In genomic region chr18:3248670-3249359, GRCh38 we compare ENCODE assay signal across 8 cellular contexts. TPM values are rescaled to one million over a fixed set of nuclear protein-coding genes. Genes with fewer than 3 reads are reported as not detected.
DNase-seq lines count a peak whose midpoint lies in the region; ATAC-seq and TF ChIP-seq lines count a peak whose summit lies in the region.

No MANE protein-coding gene starts in this region.

- peak overlapping the region; percentile 78 for H3K4me3 Mint-ChIP-seq in Caco-2 (ENCODE audit: unreplicated experiment)
- H3K4me3 Mint-ChIP-seq in T-helper 17 cell: peak overlapping the region; percentile 94

- H3K14ac ChIP-seq in trophoblast cell (ENCODE audit: low read length): no peak overlapping the region

- ATAC-seq in T-helper 17 cell: no peak
- no peak for ATAC-seq in HG03457 (IDR thresholded peaks at IDR 0.05; ENCODE audit: unreplicated experiment)

- H3K27ac Mint-ChIP-seq in Caco-2 (ENCODE audit: unreplicated experiment): peak overlapping the region; percentile 98
- H3K27ac Mint-ChIP-seq in T-helper 17 cell: peak overlapping the region; percentile 95

- no peak overlapping the region for H2BK5ac ChIP-seq in trophoblast cell (ENCODE audit: low read depth, low read length, poor library complexity)

- H3K36me3 Mint-ChIP-seq in Caco-2 (ENCODE audit: insufficient read depth, unreplicated experiment) (peaks cover 49% of the 10 kb centered on the region), T-helper 17 cell (ENCODE audit: low read depth) (peaks cover 9% of the 10 kb centered on the region)

- H3K4ac ChIP-seq in trophoblast cell (ENCODE audit: low read depth, low read length): peak overlapping the region; percentile 84

- H3K4me2 ChIP-seq in trophoblast cell (ENCODE audit: low read length): peak overlapping the region; percentile 76

- H4K8ac ChIP-seq in trophoblast cell (ENCODE audit: low read depth, low read length): no peak overlapping the region

- H3K4me1 Mint-ChIP-seq in Caco-2 (ENCODE audit: low read depth, unreplicated experiment) (peaks cover 28% of the 10 kb centered on the region), T-helper 17 cell (peaks cover 49% of the 10 kb centered on the region)

- CTCF ChIA-PET in Caco-2 (lab: Charles Lee): no interaction called here

- TF ChIP-seq CTCF in Caco-2 (IDR thresholded peaks at IDR 0.05; ENCODE audit: insufficient read depth in 1 of 2, low read depth in 1 of 2, low read length in 1 of 2, severe bottlenecking in 1 of 2, unreplicated experiment in 1 of 2): no peak
- TF ChIP-seq CTCF in HFF-Myc (IDR thresholded peaks at IDR 0.05; ENCODE audit: low read depth, low read length, missing control alignments): no peak
- TF ChIP-seq CTCF in esophagus squamous epithelium (IDR thresholded peaks at IDR 0.05): no peak

- H3K23ac ChIP-seq in trophoblast cell (ENCODE audit: low read length): no peak overlapping the region

- H2BK12ac ChIP-seq in trophoblast cell (ENCODE audit: low read length): no peak overlapping the region

- no peak overlapping the region for H4K12ac ChIP-seq in trophoblast cell (ENCODE audit: low read depth, low read length)

- intact Hi-C loops in Caco-2 (cut with micrococcal nuclease; ENCODE audit: unreplicated experiment) (loop anchor here (5.0 kb wide), 3 partner anchors 142 to 482 kb away; partner anchors contain the start of gene EMILIN2), esophagus squamous epithelium (cut with DNase I) (loop anchor here (10.0 kb wide), 1 partner anchor 94 kb away; no protein-coding TSS in a partner anchor)

- H3K79me1 ChIP-seq in trophoblast cell (ENCODE audit: low read length): peaks cover 17% of the 10 kb centered on the region

- H3K9ac ChIP-seq in trophoblast cell (ENCODE audit: low read length): peak overlapping the region; percentile 48

- no peak overlapping the region for H4K91ac ChIP-seq in trophoblast cell (ENCODE audit: low read depth, low read length)

- TF ChIP-seq POLR2A in esophagus squamous epithelium (IDR thresholded peaks at IDR 0.05): peak in 1 of 4 donors; percentile 54

- H3K4me1 ChIP-seq in Caco-2 (peaks cover 40% of the 10 kb centered on the region), esophagus squamous epithelium (peaks cover 5 to 76% (median 36%) of the 10 kb centered on the region in 3 donors), trophoblast cell (ENCODE audit: control insufficient read depth in 1 of 2, insufficient read depth in 2 of 2, low read length in 2 of 2) (peaks cover 2 to 5% of the 10 kb centered on the region in 2 experiments)

- H3K36me3 ChIP-seq in Caco-2 (ENCODE audit: control insufficient read depth, insufficient read depth, low read length): no peaks in the 10 kb centered on the region
- H3K36me3 ChIP-seq in esophagus squamous epithelium: peaks cover 0 to 16% (median 8%) of the 10 kb centered on the region in 3 donors
- H3K36me3 ChIP-seq in trophoblast cell (ENCODE audit: control insufficient read depth in 1 of 2, insufficient read depth in 2 of 2, low read length in 2 of 2): peaks cover 0 to 8% of the 10 kb centered on the region in 2 experiments

- POLR2A ChIA-PET in Caco-2 (lab: Charles Lee): interaction anchor here (0.7 to 2.4 kb wide), 4 partner anchors 8 to 405 kb away, joined by 4 to 16 read pairs (median 10); no protein-coding TSS in a partner anchor

- no peak overlapping the region for H2BK120ac ChIP-seq in trophoblast cell (ENCODE audit: insufficient read depth, low read length, poor library complexity)

- H3K27ac ChIP-seq in esophagus squamous epithelium (peak overlapping the region; percentile 99 to 100 (median 100)), trophoblast cell (ENCODE audit: low read depth, low read length) (no peak overlapping the region)

- H3K79me2 ChIP-seq in trophoblast cell (ENCODE audit: control insufficient read depth, insufficient read depth, low read length, poor library complexity): peaks cover 12% of the 10 kb centered on the region

- H3K27me3 Mint-ChIP-seq in Caco-2 (ENCODE audit: insufficient read depth, unreplicated experiment): no peaks in the 10 kb centered on the region
- H3K27me3 Mint-ChIP-seq in T-helper 17 cell: no peaks in the 10 kb centered on the region

- H3K27me3 ChIP-seq in Caco-2 (replicated peaks; ENCODE audit: control insufficient read depth, insufficient read depth, low read length) (no peaks in the 10 kb centered on the region), esophagus squamous epithelium (no peaks in the 10 kb centered on the region), trophoblast cell (ENCODE audit: insufficient read depth, low read length) (no peaks in the 10 kb centered on the region)

- DNase-seq in Caco-2 (peak in 1 of 2 experiments; percentile 23), HFF-Myc (ENCODE audit: extremely low read depth, low read depth) (no peak), T-helper 17 cell (no peak), esophagus squamous epithelium (lab: John Stamatoyannopoulos, UW) (no peak), trophoblast cell (peak; percentile 8 to 63), SK-N-DZ (ENCODE audit: low spot score) (no peak)
- no peak for DNase-seq in stimulated activated CD8-positive, alpha-beta memory T cell treated with anti-CD3 and anti-CD28 coated beads, Interleukin-4, amount 100 ng/mL, for 48 hours

- H3K9me3 Mint-ChIP-seq in Caco-2 (ENCODE audit: unreplicated experiment): no peaks in the 10 kb centered on the region

- WGBS in esophagus squamous epithelium, 2 donors: 6 to 9% methylated on average over 9 of the region's 9 CpGs
- no CpG with 5 or more reads among the region's 9 CpGs for WGBS in trophoblast cell (ENCODE audit: extremely low coverage, insufficient coverage, insufficient read length)

- H2AFZ ChIP-seq in trophoblast cell (ENCODE audit: insufficient read depth, low read length, poor library complexity): no peak overlapping the region

- no peaks in the 10 kb centered on the region for H3K9me3 ChIP-seq in Caco-2
- H3K9me3 ChIP-seq in T-helper 17 cell (ENCODE audit: control insufficient read depth, low read length, poor library complexity, severe bottlenecking): no peaks in the 10 kb centered on the region
- H3K9me3 ChIP-seq in esophagus squamous epithelium: no peaks in the 10 kb centered on the region
- H3K9me3 ChIP-seq in trophoblast cell (ENCODE audit: insufficient read depth, low read depth, low read length): no peaks in the 10 kb centered on the region

- H2AK5ac ChIP-seq in trophoblast cell (ENCODE audit: low read length): no peak overlapping the region

- BruUV-seq in Caco-2 (replicated peaks; lab: Mats Ljungman, UMichigan): TSS peak; percentile 60

- H3K4me3 ChIP-seq in Caco-2 (ENCODE audit: low read depth, low read length): peak overlapping the region; percentile 88
- peak overlapping the region; percentile 88 for H3K4me3 ChIP-seq in HFF-Myc (replicated peaks; ENCODE audit: low read depth, low read length)
- peak overlapping the region; percentile 82 to 100 (median 95) for H3K4me3 ChIP-seq in esophagus squamous epithelium
- H3K4me3 ChIP-seq in trophoblast cell (ENCODE audit: low read depth, low read length): no peak overlapping the region

- H3K18ac ChIP-seq in trophoblast cell (ENCODE audit: low read length): no peak overlapping the region

RNA-seq across cellular contexts. Expression of gene MYL12A, which starts 1.2 kb away (rescaled TPM):
- total RNA-seq in Caco-2 (2022): 272 and 276 TPM in 2 replicates
- total RNA-seq in T-helper 17 cell: 100 to 1,000 TPM; 480 to 500 TPM
- 100 to 1,000 TPM; 281 to 361 (median 317) TPM for total RNA-seq in esophagus squamous epithelium
- 475 and 498 TPM in 2 replicates for polyA plus RNA-seq in trophoblast cell (2013)
- 113 and 122 TPM in 2 replicates for polyA plus RNA-seq in SK-N-DZ (2014; cell fraction: cytosol; rRNA removed)
- 67.1 and 86.3 TPM in 2 replicates for polyA plus RNA-seq in SK-N-DZ (2014; cell fraction: nucleus; rRNA removed)

RNA-seq across cellular contexts. Expression of gene MYL12B, which starts 13.1 kb away (rescaled TPM):
- total RNA-seq in Caco-2 (2022) (457 and 467 TPM in 2 replicates), T-helper 17 cell (100 to 1,000 TPM; 172 to 178 TPM), esophagus squamous epithelium (100 to 1,000 TPM; 362 to 430 (median 386) TPM)
- 559 and 577 TPM in 2 replicates for polyA plus RNA-seq in trophoblast cell (2013)
- polyA plus RNA-seq in SK-N-DZ (2014; cell fraction: cytosol; rRNA removed): 192 and 227 TPM in 2 replicates
- 87.8 and 109 TPM in 2 replicates for polyA plus RNA-seq in SK-N-DZ (2014; cell fraction: nucleus; rRNA removed)

RNA-seq across cellular contexts. Expression of gene MYOM1, which starts 29.0 kb away (rescaled TPM):
- total RNA-seq in Caco-2 (2022) (0.41 and 0.49 TPM in 2 replicates), T-helper 17 cell (1 to 10 TPM in 1 of 2 donors, under 1 TPM in 1; 0.92 to 3.2 TPM), esophagus squamous epithelium (1 to 10 TPM in 1 of 4 donors, under 1 TPM in 3; 0.23 to 2.5 (median 0.52) TPM)
- 0.08 and 0.15 TPM in 2 replicates for polyA plus RNA-seq in trophoblast cell (2013)
- 0.05 TPM in 2 replicates for polyA plus RNA-seq in SK-N-DZ (2014; cell fraction: cytosol; rRNA removed)
- 0.12 and 0.25 TPM in 2 replicates for polyA plus RNA-seq in SK-N-DZ (2014; cell fraction: nucleus; rRNA removed)

Comparison
In these comparisons a context has a peak if more than half of its experiments do, and no peak if none do; other contexts are left out.
1. DNase-seq: peak in trophoblast cell (2 of 2); none in HFF-Myc (single experiment), T-helper 17 cell (0 of 3), esophagus squamous epithelium (single experiment), stimulated activated CD8-positive, alpha-beta memory T cell treated with anti-CD3 and anti-CD28 coated beads, Interleukin-4, amount 100 ng/mL, for 48 hours (single experiment) and SK-N-DZ (single experiment).